1 cellular context compared by ENCODE assay signal in genomic region chr11:64358907-64359711, GRCh38.
TF ChIP-seq lines count a peak whose summit lies in the region.

Gene RPS6KA4, plus strand, starts transcription at chr11:64359162. Its CDS starts 74 bp downstream, at chr11:64359236.

TF ChIP-seq in K562, 482 proteins besides CTCF, POLR2A, EP300 and RAD21 (continued from another document and continues in another):
- no peak for TF ChIP-seq ZBTB49 (CRISPR knock-in tag; IDR thresholded peaks at IDR 0.05; ENCODE audit: borderline replicate concordance)
- TF ChIP-seq HMGN3 (IDR thresholded peaks at IDR 0.05; ENCODE audit: borderline replicate concordance, extremely low read depth, insufficient read length, low read depth, low read length): peak; percentile 61
- 0 out of 2 replicates have a peak, but pooled peaks have one; percentile 16 for TF ChIP-seq DPF2 (IDR thresholded peaks at IDR 0.05)
- TF ChIP-seq RREB1 (CRISPR knock-in tag; IDR thresholded peaks at IDR 0.05): no peak
- peak; percentile 71 for TF ChIP-seq FOSL1 (tag; conservative IDR thresholded peaks at IDR 0.05)
- peak; percentile 58; the same call in 1 of the 2 replicates for TF ChIP-seq ATF7 (IDR thresholded peaks at IDR 0.05)
- 0 out of 2 replicates have a peak, but pooled peaks have one; percentile 33 for TF ChIP-seq KDM2B (CRISPR knock-in tag; IDR thresholded peaks at IDR 0.05)
- peak; percentile 64; the same call in 1 of the 2 replicates for TF ChIP-seq ZNF592 (IDR thresholded peaks at IDR 0.05)
- TF ChIP-seq ZBTB40 (IDR thresholded peaks at IDR 0.05): peak; percentile 38; the same call in 1 of the 2 replicates
- no peak for TF ChIP-seq ZBTB40 (CRISPR knock-in tag; IDR thresholded peaks at IDR 0.05)
- peak; percentile 74 for TF ChIP-seq VEZF1 (CRISPR knock-in tag; IDR thresholded peaks at IDR 0.05)
- no peak for TF ChIP-seq ZNF75A (CRISPR knock-in tag; IDR thresholded peaks at IDR 0.05)
- no peak for TF ChIP-seq ZNF586 (CRISPR knock-in tag; conservative IDR thresholded peaks at IDR 0.05)
- TF ChIP-seq ETV6 (IDR thresholded peaks at IDR 0.05; ENCODE audit: borderline replicate concordance in 1 of 2, low read depth in 2 of 2, low read length in 1 of 2): no peak
- 0 out of 2 replicates have a peak, but pooled peaks have one; percentile 23 for TF ChIP-seq ETV6 (CRISPR knock-in tag; IDR thresholded peaks at IDR 0.05; ENCODE audit: borderline replicate concordance)
- peak; percentile 40; the same call in 1 of the 2 replicates for TF ChIP-seq TARDBP (IDR thresholded peaks at IDR 0.05)
- peak; percentile 68 for TF ChIP-seq CTBP1 (IDR thresholded peaks at IDR 0.05; ENCODE audit: borderline replicate concordance)
- peak; percentile 74 for TF ChIP-seq L3MBTL2 (IDR thresholded peaks at IDR 0.05)
- peak; percentile 37 for TF ChIP-seq THAP12 (CRISPR knock-in tag; IDR thresholded peaks at IDR 0.05)
- peak; percentile 86 for TF ChIP-seq CXXC5 (CRISPR knock-in tag; IDR thresholded peaks at IDR 0.05)
- peak; percentile 36; the same call in 1 of the 2 replicates for TF ChIP-seq ZBTB33 (CRISPR knock-in tag; IDR thresholded peaks at IDR 0.05)
- TF ChIP-seq ZNF431 (CRISPR knock-in tag; IDR thresholded peaks at IDR 0.05): peak; percentile 41; the same call in 1 of the 2 replicates
